ENCODE assay signal across 9 cellular contexts in genomic region chr15:89666147-89666857, GRCh38. TPM values are rescaled to one million over a fixed set of nuclear protein-coding genes. Genes with fewer than 3 reads are reported as not detected.
DNase-seq lines count a peak whose midpoint lies in the region; ATAC-seq and TF ChIP-seq lines count a peak whose summit lies in the region.
"Had no signal": no experiment of that assay in that cellular context is flagged by ENCODE, and none has a peak within 500 bp of the region (broad histone marks: within the 10 kb centered on the region; RNA-seq: fewer than 3 reads in every experiment).

No MANE protein-coding gene starts in this region.

- H3K4me3 Mint-ChIP-seq in activated naive CD4-positive, alpha-beta T cell treated with anti-CD3 and anti-CD28 coated beads, Interleukin-2, amount 10 ng/mL, durations not matched to agents 7 days and 5 days = no peak overlapping the region
- H3K4me3 Mint-ChIP-seq in nephron progenitor cell = peak overlapping the region; percentile 20

- H3K27me3 ChIP-seq in esophagus squamous epithelium (peaks cover 0 to 9% (median 0%) of the 10 kb centered on the region in 4 donors), vagina (no peaks in the 10 kb centered on the region)

- H3K4me1 ChIP-seq in esophagus squamous epithelium (peaks cover 11 to 35% (median 11%) of the 10 kb centered on the region in 3 donors), vagina (peaks cover 18% of the 10 kb centered on the region)

- H3K27me3 Mint-ChIP-seq in activated naive CD4-positive, alpha-beta T cell treated with anti-CD3 and anti-CD28 coated beads, Interleukin-2, amount 10 ng/mL, durations not matched to agents 7 days and 5 days = peaks cover 62% of the 10 kb centered on the region
- H3K27me3 Mint-ChIP-seq in nephron progenitor cell (ENCODE audit: low read depth, poor library complexity) = peaks cover 28% of the 10 kb centered on the region

- no peaks in the 10 kb centered on the region for H3K36me3 Mint-ChIP-seq in activated naive CD4-positive, alpha-beta T cell treated with anti-CD3 and anti-CD28 coated beads, Interleukin-2, amount 50 U/mL, for 72 hours
- H3K36me3 Mint-ChIP-seq in activated naive CD4-positive, alpha-beta T cell treated with anti-CD3 and anti-CD28 coated beads, Interleukin-2, amount 10 ng/mL, durations not matched to agents 7 days and 5 days = no peaks in the 10 kb centered on the region
- H3K36me3 Mint-ChIP-seq in nephron progenitor cell (ENCODE audit: low read depth) = no peaks in the 10 kb centered on the region

- 67% methylated on average over 1 of the region's 8 CpGs; no CpG with 5 or more reads in 1 of the 2 donors for WGBS in esophagus squamous epithelium, 2 donors

- no peaks in the 10 kb centered on the region for H3K9me3 Mint-ChIP-seq in activated naive CD4-positive, alpha-beta T cell treated with anti-CD3 and anti-CD28 coated beads, Interleukin-2, amount 50 U/mL, for 72 hours
- H3K9me3 Mint-ChIP-seq in activated naive CD4-positive, alpha-beta T cell treated with anti-CD3 and anti-CD28 coated beads, Interleukin-2, amount 10 ng/mL, durations not matched to agents 7 days and 5 days = no peaks in the 10 kb centered on the region
- H3K9me3 Mint-ChIP-seq in nephron progenitor cell = no peaks in the 10 kb centered on the region

- peaks cover 4% of the 10 kb centered on the region for H3K4me1 Mint-ChIP-seq in activated naive CD4-positive, alpha-beta T cell treated with anti-CD3 and anti-CD28 coated beads, Interleukin-2, amount 10 ng/mL, durations not matched to agents 7 days and 5 days
- peaks cover 15% of the 10 kb centered on the region for H3K4me1 Mint-ChIP-seq in nephron progenitor cell

- H3K27ac Mint-ChIP-seq in activated naive CD4-positive, alpha-beta T cell treated with anti-CD3 and anti-CD28 coated beads, Interleukin-2, amount 50 U/mL, for 72 hours = no peak overlapping the region
- H3K27ac Mint-ChIP-seq in activated naive CD4-positive, alpha-beta T cell treated with anti-CD3 and anti-CD28 coated beads, Interleukin-2, amount 10 ng/mL, durations not matched to agents 7 days and 5 days = no peak overlapping the region
- H3K27ac Mint-ChIP-seq in nephron progenitor cell = no peak overlapping the region

- peak overlapping the region; percentile 75 to 94 (median 84) for H3K27ac ChIP-seq in esophagus squamous epithelium
- peak overlapping the region; percentile 81 for H3K27ac ChIP-seq in vagina

- no peak for TF ChIP-seq CTCF in esophagus squamous epithelium (IDR thresholded peaks at IDR 0.05)
- TF ChIP-seq CTCF in nephron progenitor cell (IDR thresholded peaks at IDR 0.05) = no peak
- no peak for TF ChIP-seq CTCF in vagina (IDR thresholded peaks at IDR 0.05)

- no peak for DNase-seq in activated naive CD4-positive, alpha-beta T cell treated with anti-CD3 and anti-CD28 coated beads, Interleukin-2, amount 50 U/mL, for 72 hours (ENCODE audit: low spot score in 2 of 2)
- DNase-seq in activated naive CD4-positive, alpha-beta T cell treated with anti-CD3 and anti-CD28 coated beads, Interleukin-2, amount 10 ng/mL, durations not matched to agents 7 days and 5 days = no peak
- DNase-seq in esophagus squamous epithelium (lab: John Stamatoyannopoulos, UW) (no peak), nephron progenitor cell (no peak), vagina (ENCODE audit: extremely low spot score in 2 of 2) (no peak), HT-29 (ENCODE audit: low spot score) (no peak), ureter (ENCODE audit: low spot score) (no peak), DMS79 treated with DMSO at 0.1 percent for 48 hours (lab: John Stamatoyannopoulos, UW) (no peak)

- TF ChIP-seq POLR2A in esophagus squamous epithelium (IDR thresholded peaks at IDR 0.05) (no peak), vagina (IDR thresholded peaks at IDR 0.05) (no peak)

- CTCF ChIA-PET in activated naive CD4-positive, alpha-beta T cell treated with anti-CD3 and anti-CD28 coated beads, Interleukin-2, amount 10 ng/mL, durations not matched to agents 7 days and 5 days (lab: Charles Lee) = interaction anchor here (1.1 kb wide), 1 partner anchor 310 kb away, joined by 3 read pairs; no protein-coding TSS in a partner anchor

- H3K9me3 ChIP-seq in esophagus squamous epithelium (no peaks in the 10 kb centered on the region), vagina (no peaks in the 10 kb centered on the region)

- H3K4me3 ChIP-seq in esophagus squamous epithelium = peak overlapping the region in 3 of 4 donors; percentile 44 to 68 (median 49)
- H3K4me3 ChIP-seq in vagina = peak overlapping the region; percentile 38 to 60

- intact Hi-C loops in esophagus squamous epithelium (cut with DNase I) (no loop called here), vagina (cut with DNase I) (no loop called here)

- H3K36me3 ChIP-seq in esophagus squamous epithelium (no peaks in the 10 kb centered on the region), vagina (no peaks in the 10 kb centered on the region)

- peak; percentile 3 to 8 for ATAC-seq in activated naive CD4-positive, alpha-beta T cell treated with anti-CD3 and anti-CD28 coated beads, Interleukin-2, amount 50 U/mL, for 72 hours

RNA-seq across cellular contexts. Expression of gene KIF7, which starts 11.0 kb away (rescaled TPM):
- 1 to 10 TPM; 1.4 to 4.6 TPM for total RNA-seq in activated naive CD4-positive, alpha-beta T cell treated with anti-CD3 and anti-CD28 coated beads, Interleukin-2, amount 50 U/mL, for 72 hours
- 1 to 10 TPM in 1 of 4 donors, under 1 TPM in 3; 0.35 to 3.4 (median 0.54) TPM for total RNA-seq in esophagus squamous epithelium
- 7.9 TPM for total RNA-seq in vagina
- total RNA-seq in HT-29 (2014; rRNA removed; shearing (Covaris generic)) = 2.0 and 2.1 TPM in 2 replicates
- 11.2 TPM for total RNA-seq in ureter

RNA-seq across cellular contexts. Expression of gene PLIN1, which starts 12.9 kb away (rescaled TPM):
- total RNA-seq in activated naive CD4-positive, alpha-beta T cell treated with anti-CD3 and anti-CD28 coated beads, Interleukin-2, amount 50 U/mL, for 72 hours = under 1 TPM; 0.43 to 0.46 TPM
- 1 to 10 TPM in 2 of 4 donors, under 1 TPM in 2; 0.26 to 3.6 (median 0.91) TPM for total RNA-seq in esophagus squamous epithelium
- 53.3 TPM for total RNA-seq in vagina
- total RNA-seq in HT-29 (2014; rRNA removed; shearing (Covaris generic)) = 0.03 and 0.51 TPM in 2 replicates
- total RNA-seq in ureter = 4.6 TPM

RNA-seq across cellular contexts. Expression of gene PEX11A, which starts 24.3 kb away (rescaled TPM):
- total RNA-seq in activated naive CD4-positive, alpha-beta T cell treated with anti-CD3 and anti-CD28 coated beads, Interleukin-2, amount 50 U/mL, for 72 hours = 1 to 10 TPM; 3.0 to 5.0 TPM
- 1 to 10 TPM; 3.1 to 6.7 (median 5.6) TPM for total RNA-seq in esophagus squamous epithelium
- total RNA-seq in vagina = 4.7 TPM
- 5.8 and 8.8 TPM in 2 replicates for total RNA-seq in HT-29 (2014; rRNA removed; shearing (Covaris generic))
- total RNA-seq in ureter = 25.2 TPM

RNA-seq across cellular contexts. Expression of gene WDR93, which starts 24.3 kb away (rescaled TPM):
- total RNA-seq in activated naive CD4-positive, alpha-beta T cell treated with anti-CD3 and anti-CD28 coated beads, Interleukin-2, amount 50 U/mL, for 72 hours = not detected
- total RNA-seq in esophagus squamous epithelium = not detected
- total RNA-seq in vagina = not detected
- 0.08 and 0.61 TPM in 2 replicates for total RNA-seq in HT-29 (2014; rRNA removed; shearing (Covaris generic))
- total RNA-seq in ureter = 0.68 TPM
- total RNA-seq: M059J had no signal
